8 cellular contexts compared by ENCODE assay signal in the genomic region with DNA sequence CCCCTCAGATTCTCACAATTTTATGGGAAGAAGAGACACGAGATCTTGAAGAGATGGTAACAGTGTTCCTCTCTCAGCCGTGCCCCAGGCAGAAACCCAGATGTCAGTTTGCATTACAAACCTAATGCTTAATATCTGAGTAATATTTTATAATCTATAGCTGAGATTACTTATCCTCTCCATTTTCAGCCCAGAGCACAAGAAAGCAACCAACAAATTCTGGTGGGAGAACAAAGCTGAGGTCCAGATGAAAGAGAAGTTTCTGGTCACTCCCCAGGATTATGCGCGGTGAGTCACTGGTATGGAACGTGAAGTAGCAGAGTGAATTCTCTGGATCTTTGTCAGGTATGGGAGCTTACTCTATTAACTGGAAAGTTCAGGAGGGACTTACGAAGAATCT.
DNase-seq lines count a peak whose midpoint lies in the region; ATAC-seq and TF ChIP-seq lines count a peak whose summit lies in the region.

No MANE protein-coding gene starts in this region.

- POLR2A ChIA-PET in AG04449 (lab: Yijun Ruan, JAX), result interaction anchor here (0.6 to 0.8 kb wide), 2 partner anchors 12 to 20 kb away, joined by 3 read pairs; a partner anchor contains a TSS

- no peak overlapping the region for H3K27ac ChIP-seq in HL-60 (replicated peaks)
- H3K27ac ChIP-seq in tibial artery, result peak overlapping the region; percentile 83 to 87

- no peaks in the 10 kb centered on the region for H3K27me3 ChIP-seq in HL-60 (ENCODE audit: insufficient read depth, poor library complexity, severe bottlenecking)
- no peaks in the 10 kb centered on the region for H3K27me3 ChIP-seq in tibial artery

- CTCF ChIA-PET in AG04449 (lab: Yijun Ruan, JAX), result interaction anchor here (1.1 to 3.5 kb wide), 5 partner anchors 9 to 310 kb away, joined by 3 to 11 read pairs (median 5); no protein-coding TSS in a partner anchor

- peak overlapping the region; percentile 67 for H3K4me3 ChIP-seq in AG04449 (ENCODE audit: low read depth, low read length)
- H3K4me3 ChIP-seq in HL-60 (replicated peaks; ENCODE audit: insufficient read depth, low read length), result peak overlapping the region; percentile 84
- peak overlapping the region; percentile 75 to 76 for H3K4me3 ChIP-seq in tibial artery

- TF ChIP-seq CTCF in AG04449 (IDR thresholded peaks at IDR 0.05; ENCODE audit: insufficient read depth, low read length, missing control alignments) (no peak), HL-60 (IDR thresholded peaks at IDR 0.05; ENCODE audit: insufficient read depth, low read length) (no peak), tibial artery (IDR thresholded peaks at IDR 0.05) (no peak)

- peaks cover 32 to 46% (median 41%) of the 10 kb centered on the region in 3 donors for H3K36me3 ChIP-seq in tibial artery

- H3K4me1 ChIP-seq in tibial artery, result peaks cover 0 to 36% (median 26%) of the 10 kb centered on the region in 4 donors

- DNase-seq in AG04449 (ENCODE audit: low read depth, low spot score) (no peak), HL-60 (ENCODE audit: low read depth in 1 of 2, low spot score in 1 of 2) (no peak), amniotic epithelial cell (ENCODE audit: low read depth) (peak; percentile 82), kidney tubule cell (ENCODE audit: low spot score) (peak; percentile 86), tibial artery (no peak), NCI-H526 (lab: John Stamatoyannopoulos, UW) (no peak), NCI-H748 (lab: John Stamatoyannopoulos, UW; ENCODE audit: unreplicated experiment) (no peak)

- ATAC-seq in HG03196 (IDR thresholded peaks at IDR 0.05; ENCODE audit: unreplicated experiment), result no peak

- no peaks in the 10 kb centered on the region for H3K9me3 ChIP-seq in tibial artery

- intact Hi-C loops in tibial artery (cut with DNase I; ENCODE audit: low total_unique reads), result no loop called here

Comparison
In these comparisons a context has a peak if more than half of its experiments do, and no peak if none do; other contexts are left out.
1. DNase-seq: peak in amniotic epithelial cell (single experiment) and kidney tubule cell (single experiment); none in AG04449 (single experiment), HL-60 (0 of 2), tibial artery (0 of 2), NCI-H526 (0 of 2) and NCI-H748 (single experiment).
2. Peak in every context shown above with its lines, with median percentiles within 50 percentile points of each other: H3K4me3 ChIP-seq.